In genomic region chr17:61401280-61402072, GRCh38 we compare ENCODE assay signal across 10 cellular contexts. TPM values are rescaled to one million over a fixed set of nuclear protein-coding genes. Genes with fewer than 3 reads are reported as not detected.
DNase-seq lines count a peak whose midpoint lies in the region; ATAC-seq and TF ChIP-seq lines count a peak whose summit lies in the region.
"Had no signal": no experiment of that assay in that cellular context is flagged by ENCODE, and none has a peak within 500 bp of the region (broad histone marks: within the 10 kb centered on the region; RNA-seq: fewer than 3 reads in every experiment).

No MANE protein-coding gene starts in this region.

- DNase-seq in activated CD8-positive, alpha-beta T cell treated with anti-CD3 and anti-CD28 coated beads for 36 hours, result no peak
- DNase-seq in activated CD8-positive, alpha-beta T cell treated with anti-CD3 and anti-CD28 coated beads, Interleukin-2, amount 10 ng/mL, durations not matched to agents 7 days and 5 days, result no peak
- DNase-seq in cardiac fibroblast (ENCODE audit: low read depth in 2 of 2), result peak; percentile 34 to 53
- DNase-seq in tibial artery, result peak in 1 of 2 donors; percentile 74
- no peak for DNase-seq in NCI-H446 (lab: John Stamatoyannopoulos, UW)

- no peaks in the 10 kb centered on the region for H3K36me3 ChIP-seq in mesodermal cell (ENCODE audit: control insufficient read depth, insufficient read depth, low read length)
- H3K36me3 ChIP-seq in tibial artery, result peaks cover 19 to 40% (median 33%) of the 10 kb centered on the region in 3 donors

- POLR2A ChIA-PET in activated CD8-positive, alpha-beta T cell treated with anti-CD3 and anti-CD28 coated beads for 36 hours (lab: Charles Lee), result no interaction called here
- POLR2A ChIA-PET in activated CD8-positive, alpha-beta T cell treated with anti-CD3 and anti-CD28 coated beads, Interleukin-2, amount 10 ng/mL, durations not matched to agents 7 days and 5 days (lab: Charles Lee), result interaction anchor here (0.7 kb wide), 1 partner anchor 681 kb away, joined by 3 read pairs; no protein-coding TSS in a partner anchor

- CTCF ChIA-PET in activated CD8-positive, alpha-beta T cell treated with anti-CD3 and anti-CD28 coated beads for 36 hours (lab: Charles Lee), result interaction anchor here (0.6 to 3.8 kb wide), 5 partner anchors 9 to 33 kb away, joined by 3 to 16 read pairs (median 3); no protein-coding TSS in a partner anchor
- CTCF ChIA-PET in activated CD8-positive, alpha-beta T cell treated with anti-CD3 and anti-CD28 coated beads, Interleukin-2, amount 10 ng/mL, durations not matched to agents 7 days and 5 days (lab: Charles Lee), result no interaction called here

- intact Hi-C loops in activated CD8-positive, alpha-beta T cell treated with anti-CD3 and anti-CD28 coated beads for 36 hours (cut with micrococcal nuclease), result loop anchor here (5.0 kb wide), 1 partner anchor 51 kb away; the partner anchor contains the start of gene TBX4
- intact Hi-C loops in tibial artery (cut with DNase I; ENCODE audit: low total_unique reads), result loop anchor here (5.0 kb wide), 1 partner anchor 499 kb away; no protein-coding TSS in a partner anchor

- no peak for ATAC-seq in activated CD8-positive, alpha-beta T cell treated with anti-CD3 and anti-CD28 coated beads for 36 hours
- no peak for ATAC-seq in activated CD8-positive, alpha-beta T cell treated with anti-CD3 and anti-CD28 coated beads, Interleukin-2, amount 10 ng/mL, durations not matched to agents 7 days and 5 days
- ATAC-seq in HG02763 (IDR thresholded peaks at IDR 0.05; ENCODE audit: unreplicated experiment), result no peak
- no peak for ATAC-seq in HG03457 (IDR thresholded peaks at IDR 0.05; ENCODE audit: unreplicated experiment)

- peaks cover 13% of the 10 kb centered on the region for H3K4me1 ChIP-seq in mesodermal cell (ENCODE audit: control insufficient read depth, insufficient read depth, low read length, poor library complexity, severe bottlenecking)
- peaks cover 0 to 63% (median 55%) of the 10 kb centered on the region in 4 donors for H3K4me1 ChIP-seq in tibial artery

- H3K4me1 Mint-ChIP-seq in activated CD8-positive, alpha-beta T cell treated with anti-CD3 and anti-CD28 coated beads for 36 hours (ENCODE audit: low read depth), result peaks cover 33% of the 10 kb centered on the region
- H3K4me1 Mint-ChIP-seq in activated CD8-positive, alpha-beta T cell treated with anti-CD3 and anti-CD28 coated beads, Interleukin-2, amount 10 ng/mL, durations not matched to agents 7 days and 5 days (ENCODE audit: low read depth), result peaks cover 28% of the 10 kb centered on the region

- TF ChIP-seq CTCF in activated CD8-positive, alpha-beta T cell treated with anti-CD3 and anti-CD28 coated beads for 36 hours (IDR thresholded peaks at IDR 0.05), result no peak
- TF ChIP-seq CTCF in cardiac fibroblast (IDR thresholded peaks at IDR 0.05; ENCODE audit: low read depth, low read length) (no peak), tibial artery (IDR thresholded peaks at IDR 0.05) (no peak)

- no peak overlapping the region for H3K27ac ChIP-seq in mesodermal cell (ENCODE audit: low read depth, low read length, severe bottlenecking)
- H3K27ac ChIP-seq in tibial artery, result peak overlapping the region; percentile 98
- H3K27ac ChIP-seq: C4-2B had no signal

- H3K9me3 ChIP-seq in mesodermal cell (ENCODE audit: control insufficient read depth, low read length) (no peaks in the 10 kb centered on the region), tibial artery (no peaks in the 10 kb centered on the region)

- H3K27ac Mint-ChIP-seq in activated CD8-positive, alpha-beta T cell treated with anti-CD3 and anti-CD28 coated beads for 36 hours, result no peak overlapping the region
- no peak overlapping the region for H3K27ac Mint-ChIP-seq in activated CD8-positive, alpha-beta T cell treated with anti-CD3 and anti-CD28 coated beads, Interleukin-2, amount 10 ng/mL, durations not matched to agents 7 days and 5 days

- H3K27me3 ChIP-seq in tibial artery, result peaks cover 0 to 2% of the 10 kb centered on the region in 2 donors

- H3K36me3 Mint-ChIP-seq in activated CD8-positive, alpha-beta T cell treated with anti-CD3 and anti-CD28 coated beads for 36 hours (ENCODE audit: low read depth), result no peaks in the 10 kb centered on the region
- H3K36me3 Mint-ChIP-seq in activated CD8-positive, alpha-beta T cell treated with anti-CD3 and anti-CD28 coated beads, Interleukin-2, amount 10 ng/mL, durations not matched to agents 7 days and 5 days (ENCODE audit: low read depth), result peaks cover 5% of the 10 kb centered on the region

- H3K27me3 Mint-ChIP-seq in activated CD8-positive, alpha-beta T cell treated with anti-CD3 and anti-CD28 coated beads for 36 hours, result peaks cover 60% of the 10 kb centered on the region
- H3K27me3 Mint-ChIP-seq in activated CD8-positive, alpha-beta T cell treated with anti-CD3 and anti-CD28 coated beads, Interleukin-2, amount 10 ng/mL, durations not matched to agents 7 days and 5 days (ENCODE audit: low read depth), result peaks cover 63% of the 10 kb centered on the region

- WGBS in mesodermal cell (ENCODE audit: insufficient coverage in 2 of 2), 2 experiments, result 16% methylated on average over 19 to 21 of the region's 29 CpGs

- peak overlapping the region; percentile 65 to 72 for H3K4me3 ChIP-seq in cardiac fibroblast (replicated peaks in 1 of 2; ENCODE audit: low read depth in 2 of 2, low read length in 2 of 2)
- H3K4me3 ChIP-seq in mesodermal cell (ENCODE audit: extremely low read depth, insufficient read depth, low read length, poor library complexity, severe bottlenecking), result peak overlapping the region; percentile 37
- H3K4me3 ChIP-seq in tibial artery, result peak overlapping the region; percentile 77 to 86

- no peaks in the 10 kb centered on the region for H3K9me3 Mint-ChIP-seq in activated CD8-positive, alpha-beta T cell treated with anti-CD3 and anti-CD28 coated beads for 36 hours
- no peaks in the 10 kb centered on the region for H3K9me3 Mint-ChIP-seq in activated CD8-positive, alpha-beta T cell treated with anti-CD3 and anti-CD28 coated beads, Interleukin-2, amount 10 ng/mL, durations not matched to agents 7 days and 5 days (ENCODE audit: insufficient read depth)

- peak overlapping the region; percentile 32 for H3K4me3 Mint-ChIP-seq in activated CD8-positive, alpha-beta T cell treated with anti-CD3 and anti-CD28 coated beads for 36 hours
- no peak overlapping the region for H3K4me3 Mint-ChIP-seq in activated CD8-positive, alpha-beta T cell treated with anti-CD3 and anti-CD28 coated beads, Interleukin-2, amount 10 ng/mL, durations not matched to agents 7 days and 5 days

RNA-seq across cellular contexts. Expression of gene TBX2, which starts 1.8 kb away (rescaled TPM):
- not detected for total RNA-seq in activated CD8-positive, alpha-beta T cell treated with anti-CD3 and anti-CD28 coated beads for 36 hours
- not detected for total RNA-seq in activated CD8-positive, alpha-beta T cell treated with anti-CD3 and anti-CD28 coated beads, Interleukin-2, amount 10 ng/mL, durations not matched to agents 7 days and 5 days
- polyA plus RNA-seq in mesodermal cell (2013, experiment 1 of 2), result 15.1 TPM
- polyA plus RNA-seq in mesodermal cell (2013, experiment 2 of 2), result 11.4 TPM
- total RNA-seq: pulmonary artery endothelial cell had no signal

RNA-seq across cellular contexts. Expression of gene TBX4, which starts 50.7 kb away (rescaled TPM):
- not detected for total RNA-seq in activated CD8-positive, alpha-beta T cell treated with anti-CD3 and anti-CD28 coated beads for 36 hours
- not detected for total RNA-seq in activated CD8-positive, alpha-beta T cell treated with anti-CD3 and anti-CD28 coated beads, Interleukin-2, amount 10 ng/mL, durations not matched to agents 7 days and 5 days
- 4.6 TPM for polyA plus RNA-seq in mesodermal cell (2013, experiment 1 of 2)
- polyA plus RNA-seq in mesodermal cell (2013, experiment 2 of 2), result 6.8 TPM
- total RNA-seq: pulmonary artery endothelial cell had no signal

Comparison
In these comparisons a context has a peak if more than half of its experiments do, and no peak if none do; other contexts are left out.
1. DNase-seq: peak in cardiac fibroblast (2 of 2); none in activated CD8-positive, alpha-beta T cell treated with anti-CD3 and anti-CD28 coated beads for 36 hours (single experiment), activated CD8-positive, alpha-beta T cell treated with anti-CD3 and anti-CD28 coated beads, Interleukin-2, amount 10 ng/mL, durations not matched to agents 7 days and 5 days (single experiment) and NCI-H446 (0 of 2).
2. Peak in every context shown above with its lines, with median percentiles within 50 percentile points of each other: H3K4me3 ChIP-seq.